Comparison of ENCODE assay signal across 8 cellular contexts in the genomic region with DNA sequence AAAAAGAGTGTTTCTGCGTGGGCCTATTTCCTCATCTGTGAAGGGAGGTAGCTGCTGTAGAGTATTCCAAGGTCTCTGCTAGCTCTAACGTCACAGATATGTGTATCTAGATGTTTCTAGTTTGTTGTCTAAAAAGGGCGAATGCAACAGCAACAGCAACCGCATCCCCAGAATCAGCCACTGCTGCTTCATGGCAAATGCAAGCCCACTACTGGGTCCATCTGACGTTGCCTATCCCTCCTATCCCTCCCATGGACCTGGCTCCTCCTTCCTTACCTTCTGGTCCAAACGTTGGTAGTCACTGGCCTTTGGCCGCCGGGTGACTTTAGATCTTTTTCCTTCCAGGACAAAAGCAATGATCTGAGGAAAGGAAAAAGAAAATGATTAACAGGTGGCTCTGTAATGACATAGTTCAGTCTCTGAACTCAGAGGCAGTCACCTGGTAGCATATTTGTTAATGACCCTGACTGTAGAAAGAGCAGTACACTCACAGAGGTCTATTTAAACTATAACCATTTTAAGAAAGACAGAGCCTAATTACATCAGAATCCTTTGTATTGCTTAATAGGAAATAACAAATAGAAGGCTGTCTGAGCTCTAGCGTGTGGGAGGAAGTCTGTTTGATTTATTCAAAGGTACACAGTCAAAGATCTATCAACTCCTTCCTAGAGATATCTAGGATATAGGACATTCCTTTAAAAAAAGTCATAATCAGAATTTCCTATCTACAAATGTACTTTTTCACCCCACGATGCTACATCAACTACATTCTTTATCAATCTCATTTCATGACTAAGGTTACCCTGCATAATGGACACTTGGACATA. TPM values are rescaled to one million over a fixed set of nuclear protein-coding genes. Genes with fewer than 3 reads are reported as not detected.
DNase-seq lines count a peak whose midpoint lies in the region; ATAC-seq and TF ChIP-seq lines count a peak whose summit lies in the region.

No MANE protein-coding gene starts in this region.

- no peaks in the 10 kb centered on the region for H3K9me3 ChIP-seq in subcutaneous abdominal adipose tissue (ENCODE audit: control insufficient read depth in 5 of 5, low read length in 5 of 5)

- intact Hi-C loops in activated CD4-positive, alpha-beta T cell treated with anti-CD3 and anti-CD28 coated beads, Interleukin-2, amount 10 ng/mL, durations not matched to agents 24 days and 14 days (cut with micrococcal nuclease) = loop anchor here (5.0 kb wide), 2 partner anchors 378 to 782 kb away; partner anchors contain the start of genes POLR1A and PTCD3
- intact Hi-C loops in activated CD4-positive, alpha-beta memory T cell treated with anti-CD3 and anti-CD28 coated beads for 36 hours (cut with micrococcal nuclease) = loop anchor here (5.0 kb wide), 1 partner anchor 272 kb away; the partner anchor contains the start of gene RNF181

- H3K36me3 Mint-ChIP-seq in activated CD4-positive, alpha-beta T cell treated with anti-CD3 and anti-CD28 coated beads, Interleukin-2, amount 10 ng/mL, durations not matched to agents 24 days and 14 days (ENCODE audit: low read depth) = peaks cover 78% of the 10 kb centered on the region
- H3K36me3 Mint-ChIP-seq in activated CD4-positive, alpha-beta memory T cell treated with anti-CD3 and anti-CD28 coated beads for 36 hours = peaks cover 75% of the 10 kb centered on the region
- peaks cover 35 to 58% (median 49%) of the 10 kb centered on the region in 3 donors for H3K36me3 Mint-ChIP-seq in immature natural killer cell

- peaks cover 57% of the 10 kb centered on the region for H3K4me1 Mint-ChIP-seq in activated CD4-positive, alpha-beta T cell treated with anti-CD3 and anti-CD28 coated beads, Interleukin-2, amount 10 ng/mL, durations not matched to agents 24 days and 14 days
- peaks cover 58% of the 10 kb centered on the region for H3K4me1 Mint-ChIP-seq in activated CD4-positive, alpha-beta memory T cell treated with anti-CD3 and anti-CD28 coated beads for 36 hours (ENCODE audit: low read depth)
- peaks cover 79 to 84% of the 10 kb centered on the region in 2 donors for H3K4me1 Mint-ChIP-seq in immature natural killer cell

- DNase-seq in activated CD4-positive, alpha-beta T cell treated with anti-CD3 and anti-CD28 coated beads, Interleukin-2, amount 10 ng/mL, durations not matched to agents 24 days and 14 days = no peak
- no peak for DNase-seq in activated CD4-positive, alpha-beta T cell treated with anti-CD3 and anti-CD28 coated beads for 4 hours
- DNase-seq in activated CD4-positive, alpha-beta memory T cell treated with anti-CD3 and anti-CD28 coated beads for 36 hours = no peak
- DNase-seq in immature natural killer cell = no peak
- no peak for DNase-seq in GDM1 (lab: John Stamatoyannopoulos, UW)

- CTCF ChIA-PET in activated CD4-positive, alpha-beta memory T cell treated with anti-CD3 and anti-CD28 coated beads for 36 hours (lab: Charles Lee) = interaction anchor here (0.6 to 3.3 kb wide), 4 partner anchors 24 to 227 kb away, joined by 3 to 16 read pairs (median 6); partner anchors contain the start of genes ELMOD3 and RETSAT

- peak overlapping the region in 3 of 5 donors; percentile 2 to 95 (median 55) for H3K9ac ChIP-seq in subcutaneous abdominal adipose tissue (ENCODE audit: low read length in 5 of 5)

- POLR2A ChIA-PET in activated CD4-positive, alpha-beta memory T cell treated with anti-CD3 and anti-CD28 coated beads for 36 hours (lab: Charles Lee) = interaction anchor here (0.7 to 1.2 kb wide), 3 partner anchors 10 to 226 kb away, joined by 3 to 4 read pairs (median 3); no protein-coding TSS in a partner anchor

- no peaks in the 10 kb centered on the region for H3K27me3 ChIP-seq in subcutaneous abdominal adipose tissue (ENCODE audit: control insufficient read depth in 5 of 5, insufficient read depth in 4 of 5, low read length in 5 of 5)

- H3K27me3 Mint-ChIP-seq in activated CD4-positive, alpha-beta T cell treated with anti-CD3 and anti-CD28 coated beads, Interleukin-2, amount 10 ng/mL, durations not matched to agents 24 days and 14 days = no peaks in the 10 kb centered on the region
- H3K27me3 Mint-ChIP-seq in activated CD4-positive, alpha-beta memory T cell treated with anti-CD3 and anti-CD28 coated beads for 36 hours = no peaks in the 10 kb centered on the region
- H3K27me3 Mint-ChIP-seq in immature natural killer cell (ENCODE audit: low read depth in 3 of 3) = peaks cover 7 to 23% (median 13%) of the 10 kb centered on the region in 3 donors

- peak overlapping the region; percentile 31 for H3K27ac Mint-ChIP-seq in activated CD4-positive, alpha-beta T cell treated with anti-CD3 and anti-CD28 coated beads, Interleukin-2, amount 10 ng/mL, durations not matched to agents 24 days and 14 days
- H3K27ac Mint-ChIP-seq in activated CD4-positive, alpha-beta memory T cell treated with anti-CD3 and anti-CD28 coated beads for 36 hours = peak overlapping the region; percentile 99
- peak overlapping the region; percentile 48 to 100 (median 99) for H3K27ac Mint-ChIP-seq in immature natural killer cell

- peaks cover 12 to 45% (median 44%) of the 10 kb centered on the region in 5 donors for H3K36me3 ChIP-seq in subcutaneous abdominal adipose tissue (ENCODE audit: control insufficient read depth in 5 of 5, insufficient read depth in 5 of 5, low read length in 5 of 5)

- H3K4me1 ChIP-seq in subcutaneous abdominal adipose tissue (ENCODE audit: control insufficient read depth in 5 of 5, insufficient read depth in 5 of 5, low read length in 5 of 5) = peaks cover 14 to 53% (median 49%) of the 10 kb centered on the region in 5 donors

- H3K9me3 Mint-ChIP-seq in activated CD4-positive, alpha-beta T cell treated with anti-CD3 and anti-CD28 coated beads, Interleukin-2, amount 10 ng/mL, durations not matched to agents 24 days and 14 days = no peaks in the 10 kb centered on the region
- no peaks in the 10 kb centered on the region for H3K9me3 Mint-ChIP-seq in activated CD4-positive, alpha-beta memory T cell treated with anti-CD3 and anti-CD28 coated beads for 36 hours
- H3K9me3 Mint-ChIP-seq in immature natural killer cell = no peaks in the 10 kb centered on the region

- peak overlapping the region; percentile 95 for H3K4me3 Mint-ChIP-seq in activated CD4-positive, alpha-beta T cell treated with anti-CD3 and anti-CD28 coated beads, Interleukin-2, amount 10 ng/mL, durations not matched to agents 24 days and 14 days
- H3K4me3 Mint-ChIP-seq in activated CD4-positive, alpha-beta memory T cell treated with anti-CD3 and anti-CD28 coated beads for 36 hours = peak overlapping the region; percentile 98
- peak overlapping the region; percentile 96 to 98 (median 97) for H3K4me3 Mint-ChIP-seq in immature natural killer cell

- no peak for TF ChIP-seq POLR2A in GM18505 (IDR thresholded peaks at IDR 0.05; ENCODE audit: borderline replicate concordance, extremely low read depth, insufficient read depth, insufficient read length)

- ATAC-seq in GM21447 (IDR thresholded peaks at IDR 0.05; ENCODE audit: unreplicated experiment) (no peak), GM18505 (IDR thresholded peaks at IDR 0.05; ENCODE audit: unreplicated experiment) (no peak)

- peak overlapping the region; percentile 88 for H3K27ac ChIP-seq in subcutaneous abdominal adipose tissue (ENCODE audit: low read depth, low read length)

- peak overlapping the region; percentile 19 to 98 (median 84) for H3K4me3 ChIP-seq in subcutaneous abdominal adipose tissue (ENCODE audit: low read depth in 1 of 5, low read length in 5 of 5)

RNA-seq across cellular contexts. Expression of gene TGOLN2, which starts 2.9 kb away (rescaled TPM):
- 89.6 and 94.1 TPM in 2 replicates for total RNA-seq in activated CD4-positive, alpha-beta T cell treated with anti-CD3 and anti-CD28 coated beads, Interleukin-2, amount 10 ng/mL, durations not matched to agents 24 days and 14 days
- 10 to 100 TPM; 84.8 to 85.9 TPM for total RNA-seq in activated CD4-positive, alpha-beta memory T cell treated with anti-CD3 and anti-CD28 coated beads for 36 hours
- polyA plus RNA-seq in immature natural killer cell = 10 to 100 TPM; 28.7 to 75.4 (median 36.4) TPM

RNA-seq across cellular contexts. Expression of gene RETSAT, which starts 29.5 kb away (rescaled TPM):
- total RNA-seq in activated CD4-positive, alpha-beta T cell treated with anti-CD3 and anti-CD28 coated beads, Interleukin-2, amount 10 ng/mL, durations not matched to agents 24 days and 14 days = 21.0 and 25.0 TPM in 2 replicates
- 10 to 100 TPM; 22.6 to 22.8 TPM for total RNA-seq in activated CD4-positive, alpha-beta memory T cell treated with anti-CD3 and anti-CD28 coated beads for 36 hours
- polyA plus RNA-seq in immature natural killer cell = 10 to 100 TPM; 13.7 to 28.1 (median 23.4) TPM

RNA-seq across cellular contexts. Expression of gene ELMOD3, which starts 29.7 kb away (rescaled TPM):
- total RNA-seq in activated CD4-positive, alpha-beta T cell treated with anti-CD3 and anti-CD28 coated beads, Interleukin-2, amount 10 ng/mL, durations not matched to agents 24 days and 14 days = 16.7 and 18.2 TPM in 2 replicates
- 10 to 100 TPM; 11.1 to 15.0 TPM for total RNA-seq in activated CD4-positive, alpha-beta memory T cell treated with anti-CD3 and anti-CD28 coated beads for 36 hours
- 10 to 100 TPM; 10.9 to 17.7 (median 14.0) TPM for polyA plus RNA-seq in immature natural killer cell

Comparison
In these comparisons a context has a peak if more than half of its experiments do, and no peak if none do; other contexts are left out.
1. H3K27ac Mint-ChIP-seq: peak in every context shown above with its lines; median percentile 99 in activated CD4-positive, alpha-beta memory T cell treated with anti-CD3 and anti-CD28 coated beads for 36 hours; 99 in immature natural killer cell; 31 in activated CD4-positive, alpha-beta T cell treated with anti-CD3 and anti-CD28 coated beads, Interleukin-2, amount 10 ng/mL, durations not matched to agents 24 days and 14 days.